Comparison of ENCODE assay signal across 30 cellular contexts in the genomic region with DNA sequence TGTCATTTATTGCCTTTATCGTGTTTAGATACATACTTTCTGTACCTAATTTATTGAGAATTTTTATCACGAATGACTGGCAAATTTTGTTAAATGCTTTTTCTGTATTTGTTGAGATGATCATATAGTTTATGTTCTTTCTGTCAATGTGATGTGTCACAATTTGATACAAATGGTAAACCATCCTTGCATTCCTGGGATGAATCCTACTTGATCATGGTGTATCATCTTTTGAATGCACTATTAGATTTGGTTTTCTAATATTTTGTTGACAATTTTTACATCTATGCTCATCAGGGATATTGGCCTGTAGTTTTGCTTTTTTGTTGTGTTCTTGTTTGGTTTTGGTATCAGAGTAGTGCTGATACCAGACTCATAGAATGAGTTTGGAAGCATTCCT.
"Had no signal": no experiment of that assay in that cellular context is flagged by ENCODE, and none has a peak within 500 bp of the region (broad histone marks: within the 10 kb centered on the region; RNA-seq: fewer than 3 reads in every experiment).

No MANE protein-coding gene starts in this region.

- H3K36me3 ChIP-seq: brain microvascular endothelial cell, colonic mucosa, esophagus squamous epithelium, WERI-Rb-1 had no signal

- H3K4me1 ChIP-seq: colonic mucosa, esophagus squamous epithelium, gastroesophageal sphincter, heart right ventricle had no signal

- H2AFZ ChIP-seq: hepatocyte had no signal

- FAIRE-seq: astrocyte, bronchial epithelial cell, endometrium, endothelial cell of umbilical vein had no signal

- H3K27ac ChIP-seq: brain microvascular endothelial cell, colonic mucosa, epithelial cell of prostate, esophagus squamous epithelium, gastroesophageal sphincter, heart right ventricle, hepatocyte, WERI-Rb-1 had no signal

- H3K4me3 ChIP-seq: colonic mucosa, esophagus squamous epithelium, gastroesophageal sphincter, heart right ventricle, hepatocyte had no signal

- H3K4me2 ChIP-seq: hepatocyte had no signal

- H3K9me3 ChIP-seq: colonic mucosa had no signal

- H3K79me2 ChIP-seq: hepatocyte had no signal

- DNase-seq: activated B cell treated with CpG ODN at 0.5 μM for 24 hours; activated CD4-positive, alpha-beta T cell treated with anti-CD3 and anti-CD28 coated beads for 48 hours; activated CD4-positive, alpha-beta T cell treated with anti-CD3 and anti-CD28 coated beads, Interleukin-2, amount 50 U/mL, for 1 hour; activated CD4-positive, alpha-beta T cell treated with anti-CD3 and anti-CD28 coated beads, Interleukin-2, amount 50 U/mL, for 48 hours; activated CD8-positive, alpha-beta memory T cell treated with anti-CD3 and anti-CD28 coated beads for 24 hours; activated CD8-positive, alpha-beta T cell treated with anti-CD3 and anti-CD28 coated beads for 36 hours; activated gamma-delta T cell; activated naive CD4-positive, alpha-beta T cell; activated naive CD4-positive, alpha-beta T cell treated with anti-CD3 and anti-CD28 coated beads, Interleukin-2, amount 10 ng/mL, durations not matched to agents 7 days and 5 days; activated naive CD8-positive, alpha-beta T cell treated with anti-CD3 and anti-CD28 coated beads, Interleukin-2, amount 10 ng/mL, durations not matched to agents 7 days and 5 days; activated T-cell treated with anti-CD3 and anti-CD28 coated beads, Interleukin-2, amount 50 U/mL, for 1 hour; activated T-cell treated with anti-CD3 and anti-CD28 coated beads, Interleukin-2, amount 50 U/mL, for 48 hours; amniotic stem cell; anterior cingulate cortex; brain microvascular endothelial cell; colonic mucosa; effector CD8-positive, alpha-beta T cell; esophagus squamous epithelium; foreskin melanocyte; heart right ventricle; T-helper 17 cell; T1000; WERI-Rb-1 had no signal

- H3K27me3 ChIP-seq: brain microvascular endothelial cell, colonic mucosa, esophagus squamous epithelium, gastroesophageal sphincter, heart right ventricle, hepatocyte had no signal
